ENCODE assay signal across 2 cellular contexts in genomic region chr11:66986178-66986545, GRCh38.
TF ChIP-seq lines count a peak whose summit lies in the region.

No MANE protein-coding gene starts in this region.

TF ChIP-seq in liver, 16 proteins besides CTCF, POLR2A, EP300 and RAD21:
- TF ChIP-seq EGR1 (IDR thresholded peaks at IDR 0.05; ENCODE audit: low read depth in 2 of 2): no peak
- peak; percentile 29 for TF ChIP-seq SP1 (IDR thresholded peaks at IDR 0.05)
- peak in 1 of 2 donors; percentile 4 for TF ChIP-seq HNF4A (conservative IDR thresholded peaks at IDR 0.05)
- no peak for TF ChIP-seq HNF4G (IDR thresholded peaks at IDR 0.05)
- TF ChIP-seq RXRA (IDR thresholded peaks at IDR 0.05): peak in 1 of 2 donors; percentile 35
- TF ChIP-seq MAX (IDR thresholded peaks at IDR 0.05): no peak
- no peak for TF ChIP-seq NR2F2 (IDR thresholded peaks at IDR 0.05)
TF ChIP-seq in liver: peak in this region for 3.

TF ChIP-seq in HepG2, 621 proteins besides CTCF, POLR2A, EP300 and RAD21:
- TF ChIP-seq YEATS2 (CRISPR knock-in tag; IDR thresholded peaks at IDR 0.05; ENCODE audit: borderline replicate concordance) (no peak), ZFP91 (CRISPR knock-in tag; IDR thresholded peaks at IDR 0.05; ENCODE audit: borderline replicate concordance) (no peak), CCAR2 (optimal IDR thresholded peaks at IDR 0.05; ENCODE audit: low read depth, low read length) (no peak), RNF2 (conservative IDR thresholded peaks at IDR 0.05; ENCODE audit: low read depth) (no peak), HMGXB4 (CRISPR knock-in tag; IDR thresholded peaks at IDR 0.05; ENCODE audit: borderline replicate concordance in 1 of 2, low read depth in 1 of 2) (no peak), ZSCAN12 (CRISPR knock-in tag; IDR thresholded peaks at IDR 0.05) (no peak), BRCA1 (CRISPR knock-in tag; IDR thresholded peaks at IDR 0.05) (no peak), ZMAT3 (CRISPR knock-in tag; conservative IDR thresholded peaks at IDR 0.05) (no peak), ARID4A (CRISPR knock-in tag; IDR thresholded peaks at IDR 0.05; ENCODE audit: borderline replicate concordance) (no peak), SETDB1 (CRISPR knock-in tag; IDR thresholded peaks at IDR 0.05; ENCODE audit: borderline replicate concordance) (no peak), ZBTB1 (CRISPR knock-in tag; IDR thresholded peaks at IDR 0.05; ENCODE audit: borderline replicate concordance) (no peak), ZFY (CRISPR knock-in tag; IDR thresholded peaks at IDR 0.05) (no peak), SIN3B (IDR thresholded peaks at IDR 0.05; ENCODE audit: low read length) (no peak), POGZ (CRISPR knock-in tag; IDR thresholded peaks at IDR 0.05) (no peak), ZNF772 (CRISPR knock-in tag; IDR thresholded peaks at IDR 0.05) (no peak), HHEX (CRISPR knock-in tag; IDR thresholded peaks at IDR 0.05) (no peak), KAT8 (CRISPR knock-in tag; IDR thresholded peaks at IDR 0.05) (no peak)
